8 cellular contexts compared by ENCODE assay signal in the genomic region with DNA sequence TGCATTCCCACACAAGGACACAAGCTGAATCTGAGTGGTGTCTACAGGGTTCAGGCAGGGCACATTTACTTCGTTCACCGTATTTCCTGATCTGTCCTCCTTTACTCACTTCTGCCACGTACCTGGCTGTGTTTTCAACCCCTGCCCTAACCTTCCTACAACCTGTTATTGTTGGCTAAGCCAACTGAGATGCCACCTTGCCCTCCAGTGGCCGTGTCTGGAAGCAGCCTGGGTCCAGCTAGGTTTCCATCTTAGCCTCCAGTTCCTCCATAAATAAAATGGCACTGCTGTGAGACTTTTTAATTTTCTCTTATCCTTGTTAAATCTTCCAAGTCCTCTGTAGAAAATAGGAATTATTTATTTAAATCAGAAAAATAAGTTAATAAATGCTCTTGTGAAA.
DNase-seq lines count a peak whose midpoint lies in the region; ATAC-seq and TF ChIP-seq lines count a peak whose summit lies in the region.

No MANE protein-coding gene starts in this region.

- H3K27ac ChIP-seq in 22Rv1 = no peak overlapping the region
- no peak overlapping the region for H3K27ac ChIP-seq in endodermal cell (ENCODE audit: low read depth, low read length)

- H3K9ac ChIP-seq in endodermal cell (ENCODE audit: extremely low read depth, low read length, poor library complexity, severe bottlenecking) = no peak overlapping the region

- no peaks in the 10 kb centered on the region for H3K9me3 ChIP-seq in endodermal cell (ENCODE audit: control insufficient read depth, low read length)

- H3K36me3 ChIP-seq in endodermal cell (ENCODE audit: control insufficient read depth, insufficient read depth, low read length) = no peaks in the 10 kb centered on the region

- peak; percentile 66 for TF ChIP-seq CTCF in 22Rv1 (IDR thresholded peaks at IDR 0.05)
- peak; percentile 66 for TF ChIP-seq CTCF in GM12873 (IDR thresholded peaks at IDR 0.05; ENCODE audit: insufficient read depth, low read depth, low read length, missing control alignments)
- peak; percentile 93 for TF ChIP-seq CTCF in endodermal cell (conservative IDR thresholded peaks at IDR 0.05)

- peak; percentile 27 for DNase-seq in MV-4-11 (lab: John Stamatoyannopoulos, UW)
- peak; percentile 80 for DNase-seq in endodermal cell
- peak; percentile 10 for DNase-seq in stimulated activated CD4-positive, alpha-beta T cell treated with anti-CD3 and anti-CD28 coated beads, Interleukin-4, amount 100 ng/mL, for 1 hour
- DNase-seq in SKM-1 (lab: John Stamatoyannopoulos, UW; ENCODE audit: unreplicated experiment) = no peak
- DNase-seq in amniotic stem cell (lab: John Stamatoyannopoulos, UW) = no peak

- H3K9me3 Mint-ChIP-seq in endodermal cell = no peaks in the 10 kb centered on the region

- peaks cover 4% of the 10 kb centered on the region for H3K4me1 ChIP-seq in endodermal cell (ENCODE audit: control insufficient read depth, insufficient read depth, low read length)

- H3K4me1 Mint-ChIP-seq in endodermal cell = peaks cover 11% of the 10 kb centered on the region

- peaks cover 2% of the 10 kb centered on the region for H3K27me3 Mint-ChIP-seq in endodermal cell (ENCODE audit: insufficient read depth)

- no peak for ATAC-seq in HG02884 (IDR thresholded peaks at IDR 0.05; ENCODE audit: unreplicated experiment)

- H3K4me3 Mint-ChIP-seq in endodermal cell = no peak overlapping the region

- H3K4me3 ChIP-seq in endodermal cell (ENCODE audit: low read length) = no peak overlapping the region

- no peaks in the 10 kb centered on the region for H3K27me3 ChIP-seq in endodermal cell (ENCODE audit: control insufficient read depth, insufficient read depth, low read length, poor library complexity, severe bottlenecking)

- H3K36me3 Mint-ChIP-seq in endodermal cell (ENCODE audit: low read depth) = no peaks in the 10 kb centered on the region

- 69 to 75% methylated on average over 3 to 4 of the region's 4 CpGs for WGBS in endodermal cell (ENCODE audit: insufficient coverage in 1 of 2, insufficient read length in 1 of 2), 2 experiments

- H3K27ac Mint-ChIP-seq in endodermal cell = no peak overlapping the region

Comparison
In these comparisons a context has a peak if more than half of its experiments do, and no peak if none do; other contexts are left out.
1. DNase-seq: peak in MV-4-11 (single experiment), endodermal cell (single experiment) and stimulated activated CD4-positive, alpha-beta T cell treated with anti-CD3 and anti-CD28 coated beads, Interleukin-4, amount 100 ng/mL, for 1 hour (single experiment); none in SKM-1 (single experiment) and amniotic stem cell (single experiment).
2. Peak in every context shown above with its lines, with median percentiles within 50 percentile points of each other: CTCF ChIP-seq.